Comparison of ENCODE assay signal across 1 cellular context in genomic region chr6:106643061-106643460, GRCh38.
TF ChIP-seq lines count a peak whose summit lies in the region.

No MANE protein-coding gene starts in this region.

TF ChIP-seq in A549, 52 proteins besides CTCF, POLR2A, EP300 and RAD21 (continued from another document):
- no peak for TF ChIP-seq HOXA7 (CRISPR knock-in tag; IDR thresholded peaks at IDR 0.05)
